Comparison of ENCODE assay signal across 14 cellular contexts in the genomic region with DNA sequence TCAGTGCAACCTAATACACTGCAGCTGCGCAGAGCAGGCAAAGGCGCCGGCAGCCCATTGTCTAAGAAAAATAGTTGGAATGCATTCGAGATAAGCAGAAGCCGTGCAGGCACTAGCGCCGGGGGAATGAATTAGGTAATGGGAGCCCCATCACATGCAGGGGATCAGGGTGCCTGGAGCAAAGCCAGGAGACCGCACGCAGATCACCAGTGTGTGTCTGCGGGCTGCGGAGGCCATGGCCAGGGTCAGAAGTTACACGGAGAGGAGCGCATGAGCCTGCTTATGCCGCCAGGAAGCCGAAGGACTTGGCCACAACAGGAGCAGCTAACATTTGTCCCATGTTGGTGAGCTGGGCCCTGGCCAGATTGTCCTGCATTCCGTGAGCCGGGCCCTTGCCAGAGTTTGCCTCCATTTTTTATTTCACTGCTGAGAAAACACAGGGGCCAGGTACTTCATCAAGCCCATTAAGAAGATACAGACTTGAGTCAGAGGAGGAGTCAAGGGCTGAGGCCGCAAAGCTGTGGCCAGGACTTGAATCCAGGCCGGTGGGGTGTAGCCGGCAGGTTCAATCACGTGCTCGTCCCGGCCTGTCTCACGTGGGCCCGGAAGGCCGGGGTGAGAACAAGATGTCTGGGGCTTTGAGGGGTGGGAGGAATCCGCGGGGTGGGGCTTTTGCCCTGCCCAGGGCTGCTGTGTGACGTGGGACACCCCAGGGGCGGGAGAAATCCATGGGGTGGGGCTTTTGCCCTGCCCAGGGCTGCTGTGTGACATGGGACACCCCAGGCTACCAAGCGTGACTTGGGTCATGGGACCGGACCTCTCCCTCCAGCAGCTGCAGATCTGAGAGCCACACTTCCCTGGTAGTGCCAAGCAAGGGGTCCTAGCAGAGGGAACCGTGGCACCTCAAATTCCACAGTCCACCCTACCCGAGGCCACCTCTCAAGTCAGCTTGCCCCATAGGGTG.
A peak's percentile ranks its signal among the peaks of the same experiment; 100 is the strongest.
DNase-seq lines count a peak whose midpoint lies in the region; ATAC-seq and TF ChIP-seq lines count a peak whose summit lies in the region.
"Had no signal": no experiment of that assay in that cellular context is flagged by ENCODE, and none has a peak within 500 bp of the region (broad histone marks: within the 10 kb centered on the region; RNA-seq: fewer than 3 reads in every experiment).

No MANE protein-coding gene starts in this region.

- no peaks in the 10 kb centered on the region for H3K36me3 Mint-ChIP-seq in chondrocyte (ENCODE audit: low read depth)
- H3K36me3 Mint-ChIP-seq: naive B cell had no signal

- no peaks in the 10 kb centered on the region for H3K36me3 ChIP-seq in thoracic aorta
- H3K36me3 ChIP-seq: SJSA1 had no signal

- ATAC-seq in thoracic aorta (ENCODE audit: insufficient number of reproducible peaks, low FRiP score, low read depth) (no peak), GM19035 (IDR thresholded peaks at IDR 0.05; ENCODE audit: unreplicated experiment) (no peak), GM21717 (IDR thresholded peaks at IDR 0.05; ENCODE audit: unreplicated experiment) (no peak), HG03280 (IDR thresholded peaks at IDR 0.05; ENCODE audit: unreplicated experiment) (no peak)

- peaks cover 9% of the 10 kb centered on the region for H3K4me1 Mint-ChIP-seq in chondrocyte (ENCODE audit: low read depth)
- H3K4me1 Mint-ChIP-seq: central memory CD8-positive, alpha-beta T cell had no signal

- peaks cover 8% of the 10 kb centered on the region for H3K9me3 Mint-ChIP-seq in chondrocyte (ENCODE audit: low read depth)
- H3K9me3 Mint-ChIP-seq: central memory CD8-positive, alpha-beta T cell had no signal

- H3K4me1 ChIP-seq in thoracic aorta (ENCODE audit: control insufficient read depth in 1 of 2, low read depth in 2 of 2): peaks cover 4 to 22% of the 10 kb centered on the region in 2 donors
- H3K4me1 ChIP-seq: SJSA1 had no signal

- TF ChIP-seq CTCF in chondrocyte (IDR thresholded peaks at IDR 0.05) (no peak), thoracic aorta (IDR thresholded peaks at IDR 0.05) (no peak)

- H3K4me3 Mint-ChIP-seq in chondrocyte (ENCODE audit: unreplicated experiment): no peak overlapping the region
- H3K4me3 Mint-ChIP-seq: central memory CD8-positive, alpha-beta T cell; naive B cell had no signal

- H3K4me3 ChIP-seq in thoracic aorta: peak overlapping the region; percentile 25
- H3K4me3 ChIP-seq: SJSA1, smooth muscle cell had no signal

- DNase-seq in activated CD8-positive, alpha-beta memory T cell treated with anti-CD3 and anti-CD28 coated beads for 24 hours: peak; percentile 32
- no peak for DNase-seq in activated CD8-positive, alpha-beta memory T cell treated with anti-CD3 and anti-CD28 coated beads, Interleukin-2, amount 50 U/mL, for 4 hours
- peak; percentile 80 for DNase-seq in chondrocyte (ENCODE audit: low spot score)
- DNase-seq in myocyte (ENCODE audit: low read depth): peak; percentile 43
- DNase-seq in thoracic aorta (ENCODE audit: low spot score): no peak
- DNase-seq: glutamatergic neuron, naive B cell, NCI-H2171 had no signal

- no peaks in the 10 kb centered on the region for H3K9me3 ChIP-seq in thoracic aorta

- no peaks in the 10 kb centered on the region for H3K27me3 ChIP-seq in thoracic aorta (replicated peaks; ENCODE audit: insufficient read depth)
- H3K27me3 ChIP-seq: SJSA1 had no signal

- H3K27me3 Mint-ChIP-seq in chondrocyte (ENCODE audit: low read depth): peaks cover 21% of the 10 kb centered on the region

- H3K27ac ChIP-seq in thoracic aorta: no peak overlapping the region
- H3K27ac ChIP-seq: SJSA1 had no signal

- no peak overlapping the region for H3K27ac Mint-ChIP-seq in chondrocyte (ENCODE audit: unreplicated experiment)
- H3K27ac Mint-ChIP-seq: naive B cell had no signal

Comparison
In these comparisons a context has a peak if more than half of its experiments do, and no peak if none do; other contexts are left out.
1. DNase-seq: peak in activated CD8-positive, alpha-beta memory T cell treated with anti-CD3 and anti-CD28 coated beads for 24 hours (single experiment), chondrocyte (single experiment) and myocyte (single experiment); none in activated CD8-positive, alpha-beta memory T cell treated with anti-CD3 and anti-CD28 coated beads, Interleukin-2, amount 50 U/mL, for 4 hours (single experiment) and thoracic aorta (single experiment).